In genomic region chr2:178927173-178927572, GRCh38 we compare ENCODE assay signal across 17 cellular contexts.
A peak's percentile ranks its signal among the peaks of the same experiment; 100 is the strongest.
DNase-seq lines count a peak whose midpoint lies in the region; ATAC-seq and TF ChIP-seq lines count a peak whose summit lies in the region.
"Had no signal": no experiment of that assay in that cellular context is flagged by ENCODE, and none has a peak within 500 bp of the region (broad histone marks: within the 10 kb centered on the region; RNA-seq: fewer than 3 reads in every experiment).

No MANE protein-coding gene starts in this region.

- DNase-seq in CD14-positive monocyte (ENCODE audit: low spot score) (no peak), Karpas-422 (no peak), endothelial cell (ENCODE audit: low spot score) (no peak)
- DNase-seq in activated naive CD4-positive, alpha-beta T cell treated with anti-CD3 and anti-CD28 coated beads, Interleukin-2, amount 50 U/mL, for 72 hours (ENCODE audit: low spot score in 2 of 2) = no peak
- DNase-seq: activated CD4-positive, CD25-positive, alpha-beta regulatory T cell treated with anti-CD3 and anti-CD28 coated beads, Interleukin-2, amount 50 U/mL, for 72 hours; DMS53; esophagus squamous epithelium; NCI-H1436; NK-92 treated with Interleukin-12 subunit alpha and Interleukin-12 subunit beta, amount 100 ng/mL, for 24 hours; occipital lobe; stimulated activated CD4-positive, alpha-beta T cell treated with anti-CD3 and anti-CD28 coated beads, Interleukin-1b, Interleukin-23, amount 100 ng/mL, for 48 hours had no signal

- no peaks in the 10 kb centered on the region for H3K27me3 ChIP-seq in Karpas-422 (ENCODE audit: low read length)
- H3K27me3 ChIP-seq: esophagus squamous epithelium had no signal

- H3K27me3 Mint-ChIP-seq in CD14-positive monocyte (ENCODE audit: low read depth in 3 of 3) (no peaks in the 10 kb centered on the region), endothelial cell (ENCODE audit: unreplicated experiment) (no peaks in the 10 kb centered on the region)

- H2AFZ ChIP-seq in Karpas-422 (ENCODE audit: low read length) = no peak overlapping the region

- H3K9me2 ChIP-seq in Karpas-422 (replicated peaks; ENCODE audit: insufficient read depth, low read length) = no peaks in the 10 kb centered on the region

- intact Hi-C loops in CD14-positive monocyte (cut with micrococcal nuclease) = no loop called here

- no peak overlapping the region for H3K4me2 ChIP-seq in Karpas-422 (ENCODE audit: low read depth, low read length, poor library complexity, severe bottlenecking)

- no peaks in the 10 kb centered on the region for H3K9me3 ChIP-seq in Karpas-422 (ENCODE audit: low read length)
- H3K9me3 ChIP-seq: esophagus squamous epithelium had no signal

- TF ChIP-seq CTCF in CD14-positive monocyte (IDR thresholded peaks at IDR 0.05) = no peak
- TF ChIP-seq CTCF in endothelial cell (IDR thresholded peaks at IDR 0.05; ENCODE audit: unreplicated experiment) = no peak

- no peak overlapping the region for H3K27ac Mint-ChIP-seq in CD14-positive monocyte
- H3K27ac Mint-ChIP-seq in activated naive CD4-positive, alpha-beta T cell treated with anti-CD3 and anti-CD28 coated beads, Interleukin-2, amount 50 U/mL, for 72 hours = no peak overlapping the region
- H3K27ac Mint-ChIP-seq in endothelial cell (ENCODE audit: unreplicated experiment) = no peak overlapping the region
- H3K27ac Mint-ChIP-seq: activated T-helper 17 cell treated with anti-CD3 and anti-CD28 coated beads, Interleukin-2, amount 50 U/mL, for 72 hours had no signal

- no peaks in the 10 kb centered on the region for H3K36me3 Mint-ChIP-seq in CD14-positive monocyte
- H3K36me3 Mint-ChIP-seq in activated naive CD4-positive, alpha-beta T cell treated with anti-CD3 and anti-CD28 coated beads, Interleukin-2, amount 50 U/mL, for 72 hours = peaks cover 0 to 6% of the 10 kb centered on the region in 2 donors
- H3K36me3 Mint-ChIP-seq in endothelial cell (ENCODE audit: low read depth, unreplicated experiment) = no peaks in the 10 kb centered on the region

- no peaks in the 10 kb centered on the region for H3K79me2 ChIP-seq in Karpas-422 (ENCODE audit: low read length)

- H3K9me3 Mint-ChIP-seq in CD14-positive monocyte (peaks cover 0 to 4% (median 0%) of the 10 kb centered on the region in 7 donors), endothelial cell (ENCODE audit: unreplicated experiment) (no peaks in the 10 kb centered on the region)
- H3K9me3 Mint-ChIP-seq in activated naive CD4-positive, alpha-beta T cell treated with anti-CD3 and anti-CD28 coated beads, Interleukin-2, amount 50 U/mL, for 72 hours = peaks cover 0 to 7% of the 10 kb centered on the region in 2 donors
- H3K9me3 Mint-ChIP-seq: activated T-helper 17 cell treated with anti-CD3 and anti-CD28 coated beads, Interleukin-2, amount 50 U/mL, for 72 hours had no signal

- no peak overlapping the region for H3K4me3 ChIP-seq in Karpas-422 (ENCODE audit: low read length)
- H3K4me3 ChIP-seq: esophagus squamous epithelium had no signal

- peak overlapping the region; percentile 51 to 58 for H3K4me3 Mint-ChIP-seq in CD14-positive monocyte
- no peak overlapping the region for H3K4me3 Mint-ChIP-seq in endothelial cell (ENCODE audit: unreplicated experiment)
- H3K4me3 Mint-ChIP-seq: activated T-helper 17 cell treated with anti-CD3 and anti-CD28 coated beads, Interleukin-2, amount 50 U/mL, for 72 hours had no signal

- H3K36me3 ChIP-seq in Karpas-422 (ENCODE audit: insufficient read depth, low read length) = no peaks in the 10 kb centered on the region
- H3K36me3 ChIP-seq: esophagus squamous epithelium had no signal

- no peak overlapping the region for H3K27ac ChIP-seq in Karpas-422 (ENCODE audit: low read length)
- H3K27ac ChIP-seq: esophagus squamous epithelium had no signal

- H3K4me1 Mint-ChIP-seq in CD14-positive monocyte (peaks cover 3% of the 10 kb centered on the region), endothelial cell (ENCODE audit: unreplicated experiment) (peaks cover 4% of the 10 kb centered on the region)
- H3K4me1 Mint-ChIP-seq: activated T-helper 17 cell treated with anti-CD3 and anti-CD28 coated beads, Interleukin-2, amount 50 U/mL, for 72 hours had no signal

- H4K20me1 ChIP-seq in Karpas-422 (ENCODE audit: insufficient read depth, low read depth, low read length) = no peaks in the 10 kb centered on the region

- ATAC-seq in GM18868 (IDR thresholded peaks at IDR 0.05; ENCODE audit: unreplicated experiment) = peak; percentile 53
- ATAC-seq in GM21723 (IDR thresholded peaks at IDR 0.05; ENCODE audit: unreplicated experiment) = peak; percentile 70
- peak; percentile 42 for ATAC-seq in HG03565 (IDR thresholded peaks at IDR 0.05; ENCODE audit: unreplicated experiment)
- no peak for ATAC-seq in activated naive CD4-positive, alpha-beta T cell treated with anti-CD3 and anti-CD28 coated beads, Interleukin-2, amount 50 U/mL, for 72 hours
- ATAC-seq in GM21825 (IDR thresholded peaks at IDR 0.05; ENCODE audit: unreplicated experiment) = no peak
- ATAC-seq: activated T-helper 17 cell treated with anti-CD3 and anti-CD28 coated beads, Interleukin-2, amount 50 U/mL, for 72 hours; Right ventricle myocardium inferior had no signal

- H3K4me1 ChIP-seq in Karpas-422 (ENCODE audit: low read length) = no peaks in the 10 kb centered on the region
- H3K4me1 ChIP-seq: esophagus squamous epithelium had no signal

- no peak overlapping the region for H3K9ac ChIP-seq in Karpas-422 (ENCODE audit: low read length)

Comparison
In these comparisons a context has a peak if more than half of its experiments do, and no peak if none do; other contexts are left out.
1. ATAC-seq: peak in GM18868 (single experiment), GM21723 (single experiment) and HG03565 (single experiment); none in activated naive CD4-positive, alpha-beta T cell treated with anti-CD3 and anti-CD28 coated beads, Interleukin-2, amount 50 U/mL, for 72 hours (0 of 2) and GM21825 (single experiment).